Comparison of ENCODE assay signal across 8 cellular contexts in the genomic region with DNA sequence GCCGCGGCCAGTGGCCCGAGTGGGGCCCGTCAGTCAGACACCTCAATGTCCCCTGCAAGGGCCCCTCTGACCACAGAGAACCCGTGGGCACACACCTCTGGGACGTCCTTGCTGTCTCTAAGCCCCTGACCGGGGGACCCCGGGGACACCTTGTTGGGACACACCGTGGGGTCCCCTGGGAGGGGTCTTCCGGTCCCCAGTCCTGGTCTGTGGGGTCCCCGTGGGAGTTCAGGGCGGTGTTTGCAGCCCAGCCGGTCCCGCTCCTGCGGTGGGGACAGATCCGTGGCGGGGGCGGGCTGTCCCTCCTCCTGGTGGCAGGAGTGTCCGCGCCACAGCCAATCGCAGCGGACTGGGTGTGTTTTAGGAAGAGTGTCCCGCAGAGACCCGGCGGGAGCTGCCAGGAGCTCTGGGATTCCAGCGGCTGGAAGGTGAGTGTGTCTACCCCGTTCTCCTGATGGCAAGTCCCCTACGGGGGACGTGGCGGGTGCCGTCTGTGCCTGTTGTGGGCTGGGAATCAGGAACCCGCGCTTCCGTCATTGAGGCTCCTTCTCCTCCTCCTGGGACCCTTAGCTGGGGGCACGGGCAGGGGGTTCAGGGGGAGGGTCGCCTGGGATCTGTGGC. TPM values are rescaled to one million over a fixed set of nuclear protein-coding genes. Genes with fewer than 3 reads are reported as not detected.
A peak's percentile ranks its signal among the peaks of the same experiment; 100 is the strongest.
DNase-seq lines count a peak whose midpoint lies in the region; ATAC-seq, FAIRE-seq and TF ChIP-seq lines count a peak whose summit lies in the region.

No MANE protein-coding gene starts in this region.

- no peaks in the 10 kb centered on the region for H3K27me3 ChIP-seq in SU-DHL-6 (ENCODE audit: low read length)
- H3K27me3 ChIP-seq in HepG2 (ENCODE audit: control insufficient read depth in 1 of 2, insufficient read depth in 2 of 2, low read length in 2 of 2): no peaks in the 10 kb centered on the region; a peak in 1 of 5 replicates

- no peaks in the 10 kb centered on the region for H3K79me2 ChIP-seq in SU-DHL-6 (ENCODE audit: insufficient read depth, low read length)
- peaks cover 35% of the 10 kb centered on the region for H3K79me2 ChIP-seq in HepG2 (ENCODE audit: insufficient read depth, low read length)

- H2AFZ ChIP-seq in SU-DHL-6 (ENCODE audit: low read depth, low read length, severe bottlenecking) (peak overlapping the region; percentile 13), HepG2 (ENCODE audit: low read length) (no peak overlapping the region)

- in situ Hi-C loops in HepG2 (cut with HindIII; ENCODE audit: extremely low pct_ligation_motif_present, low pct_unique_long_range_greater_than_20kb): loop anchor here (5.0 kb wide), 1 partner anchor 41 kb away; a partner anchor contains a TSS

- H3K27ac ChIP-seq in SU-DHL-6 (ENCODE audit: low read depth, low read length) (no peak overlapping the region), HepG2 (ENCODE audit: extremely low read length, insufficient read depth, low read length) (peak overlapping the region; percentile 88)

- 2% methylated on average over 9 of the region's 36 CpGs for WGBS in HepG2 (ENCODE audit: low lambda C conversion rate)

- no peaks in the 10 kb centered on the region for H3F3A ChIP-seq in SU-DHL-6 (ENCODE audit: insufficient read depth)

- no peak for TF ChIP-seq RAD21 in HepG2 (CRISPR knock-in tag; IDR thresholded peaks at IDR 0.05)

- CTCF ChIA-PET in HepG2 (lab: Yijun Ruan, JAX; ENCODE audit: low intra/inter-chr PET ratio, low total read pairs): no interaction called here

- POLR2A ChIA-PET in HepG2 (lab: Yijun Ruan, JAX): no interaction called here

- H3K9me3 ChIP-seq in SU-DHL-6 (ENCODE audit: insufficient read depth, low read length) (no peaks in the 10 kb centered on the region), HepG2 (ENCODE audit: low read length) (no peaks in the 10 kb centered on the region)

- H3K4me3 ChIP-seq in SU-DHL-6 (ENCODE audit: insufficient read depth, low read length, poor library complexity, severe bottlenecking): peak overlapping the region; percentile 44
- peak overlapping the region; percentile 59 for H3K4me3 ChIP-seq in choroid plexus epithelial cell (ENCODE audit: low read depth, low read length)
- H3K4me3 ChIP-seq in HepG2 (replicated peaks in 1 of 3; ENCODE audit: insufficient read depth in 1 of 3, low read depth in 2 of 3, low read length in 3 of 3): peak overlapping the region; percentile 91 to 100 (median 99)

- H3K9ac ChIP-seq in SU-DHL-6 (ENCODE audit: low read length): peak overlapping the region; percentile 48
- peak overlapping the region; percentile 94 for H3K9ac ChIP-seq in HepG2 (ENCODE audit: insufficient read depth, low read depth, low read length)

- peak in 1 of 2 experiments; percentile 97; a peak in 2 of 4 replicates for TF ChIP-seq POLR2A in HepG2 (IDR thresholded peaks at IDR 0.05; ENCODE audit: insufficient read depth in 1 of 2, low read depth in 2 of 2, low read length in 2 of 2)

- peak; percentile 27 for DNase-seq in choroid plexus epithelial cell (ENCODE audit: low read depth)
- peak; percentile 73 for DNase-seq in HepG2 (ENCODE audit: low spot score)
- peak; percentile 21 for DNase-seq in stimulated activated CD8-positive, alpha-beta memory T cell treated with anti-CD3 and anti-CD28 coated beads, Interleukin-4, amount 100 ng/mL, for 24 hours (ENCODE audit: low read depth)
- DNase-seq in DMS79 (lab: John Stamatoyannopoulos, UW): no peak
- no peak for DNase-seq in NCI-H128 (lab: John Stamatoyannopoulos, UW; ENCODE audit: unreplicated experiment)

- TF ChIP-seq CTCF in SU-DHL-6 (IDR thresholded peaks at IDR 0.05; ENCODE audit: insufficient read depth, low read length, poor library complexity, severe bottlenecking): no peak
- TF ChIP-seq CTCF in choroid plexus epithelial cell (conservative IDR thresholded peaks at IDR 0.05; ENCODE audit: low read depth, low read length): peak; percentile 19
- TF ChIP-seq CTCF in HepG2 (CRISPR knock-in tag; IDR thresholded peaks at IDR 0.05): peak; percentile 15; the same call in 1 of the 2 replicates

- H3K36me3 ChIP-seq in SU-DHL-6 (ENCODE audit: low read length) (no peaks in the 10 kb centered on the region), HepG2 (replicated peaks in 1 of 2; ENCODE audit: control insufficient read depth in 1 of 2, insufficient read depth in 2 of 2, low read length in 2 of 2) (no peaks in the 10 kb centered on the region; a peak in 1 of 5 replicates)

- ATAC-seq in GM18498 (IDR thresholded peaks at IDR 0.05; ENCODE audit: unreplicated experiment): peak; percentile 78
- ATAC-seq in HG02885 (IDR thresholded peaks at IDR 0.05; ENCODE audit: poor library complexity, unreplicated experiment): peak; percentile 78
- peak; percentile 86 for ATAC-seq in HepG2

- H3K4me1 ChIP-seq in HepG2 (ENCODE audit: insufficient read depth, low read length): peaks cover 24% of the 10 kb centered on the region

- intact Hi-C loops in HepG2 (cut with micrococcal nuclease; ENCODE audit: unreplicated experiment): loop anchor here (5.0 kb wide), 1 partner anchor 41 kb away; a partner anchor contains a TSS

- H3K4me2 ChIP-seq in SU-DHL-6 (ENCODE audit: low read depth, low read length, poor library complexity, severe bottlenecking) (peak overlapping the region; percentile 51), HepG2 (ENCODE audit: low read depth, low read length) (peak overlapping the region; percentile 88)

- no peaks in the 10 kb centered on the region for H4K20me1 ChIP-seq in SU-DHL-6 (ENCODE audit: low read depth, low read length)
- 0 out of 2 replicates have a peak, but pooled peaks cover 2% of the 10 kb centered on the region for H4K20me1 ChIP-seq in HepG2 (ENCODE audit: insufficient read depth, low read length)

- FAIRE-seq in HepG2 (lab: Jason Lieb, UNC): peak; percentile 4

- TF ChIP-seq EP300 in HepG2 (IDR thresholded peaks at IDR 0.05; ENCODE audit: low read depth in 2 of 2, low read length in 2 of 2) (0 out of 4 replicates have a peak, but pooled peaks of 1 of the 2 experiments have one; percentile 16), HepG2 (CRISPR knock-in tag; IDR thresholded peaks at IDR 0.05; ENCODE audit: borderline replicate concordance) (no peak)

- no TSS peak for BruUV-seq in HepG2 (replicated peaks; lab: Mats Ljungman, UMichigan)

- no peaks in the 10 kb centered on the region for H3K9me2 ChIP-seq in SU-DHL-6 (replicated peaks; ENCODE audit: insufficient read depth, low read length)

TF ChIP-seq in HepG2, 621 proteins besides CTCF, POLR2A, EP300 and RAD21 (continues in another document):
- peak; percentile 78 for TF ChIP-seq NFYC (CRISPR knock-in tag; IDR thresholded peaks at IDR 0.05)

RNA-seq across cellular contexts. Expression of a gene that starts 5.1 kb away (rescaled TPM):
- 87.7 and 111 TPM in 2 replicates for total RNA-seq in HepG2 (2016; rRNA removed; fragmentation: Illumina TruSeq; extraction: Trizol)
- total RNA-seq in HepG2 (2016; cell fraction: cytosol; rRNA removed; fragmentation: Illumina TruSeq; extraction: Trizol; ENCODE audit: low read depth): 14.7 and 15.6 TPM in 2 replicates
- total RNA-seq in HepG2 (2016; cell fraction: insoluble cytoplasmic fraction; rRNA removed; fragmentation: Illumina TruSeq; extraction: Trizol): 93.5 and 100 TPM in 2 replicates
- total RNA-seq in HepG2 (2016; cell fraction: membrane; rRNA removed; fragmentation: Illumina TruSeq; extraction: Trizol): 44.6 and 46.3 TPM in 2 replicates
- total RNA-seq in HepG2 (2016; cell fraction: nucleus; rRNA removed; fragmentation: Illumina TruSeq; extraction: Trizol): 61.7 and 72.3 TPM in 2 replicates
- 153 and 202 TPM in 2 replicates for polyA plus RNA-seq in HepG2 (2011; rRNA removed)
- 97.5 and 98.8 TPM in 2 replicates for polyA plus RNA-seq in HepG2 (2011; cell fraction: cytosol; rRNA removed)
- polyA plus RNA-seq in HepG2 (2011; cell fraction: nucleus; rRNA removed): 373 and 416 TPM in 2 replicates
- polyA plus RNA-seq in HepG2 (2012): 118 and 196 TPM in 2 replicates
- polyA plus RNA-seq in HepG2 (2016; cell fraction: cytosol; fragmentation: Illumina TruSeq; extraction: Trizol; ENCODE audit: low read depth): 10.9 TPM in 2 replicates
- 71.2 and 91.8 TPM in 2 replicates for polyA plus RNA-seq in HepG2 (2016; cell fraction: insoluble cytoplasmic fraction; fragmentation: Illumina TruSeq; extraction: Trizol; ENCODE audit: low read depth)
- 29.2 and 29.4 TPM in 2 replicates for polyA plus RNA-seq in HepG2 (2016; cell fraction: membrane; fragmentation: Illumina TruSeq; extraction: Trizol; ENCODE audit: low read depth)
- polyA plus RNA-seq in HepG2 (2016; cell fraction: nucleus; fragmentation: Illumina TruSeq; extraction: Trizol; ENCODE audit: insufficient read depth, low read depth): 178 and 219 TPM in 2 replicates
- 70.5 and 467 TPM in 2 replicates for polyA minus RNA-seq in HepG2 (2011; rRNA and poly(A)+ RNA removed; ENCODE audit: low replicate concordance)
- polyA minus RNA-seq in HepG2 (2011; cell fraction: cytosol; rRNA and poly(A)+ RNA removed): 116 and 195 TPM in 2 replicates
- 115 and 118 TPM in 2 replicates for polyA minus RNA-seq in HepG2 (2011; cell fraction: nucleus; rRNA and poly(A)+ RNA removed)

RNA-seq across cellular contexts. Expression of a gene that starts 42.5 kb away (rescaled TPM):
- total RNA-seq in HepG2 (2016; rRNA removed; fragmentation: Illumina TruSeq; extraction: Trizol): 35.6 and 39.6 TPM in 2 replicates
- 33.9 and 34.6 TPM in 2 replicates for total RNA-seq in HepG2 (2016; cell fraction: cytosol; rRNA removed; fragmentation: Illumina TruSeq; extraction: Trizol; ENCODE audit: low read depth)
- total RNA-seq in HepG2 (2016; cell fraction: insoluble cytoplasmic fraction; rRNA removed; fragmentation: Illumina TruSeq; extraction: Trizol): 32.3 and 41.0 TPM in 2 replicates
- total RNA-seq in HepG2 (2016; cell fraction: membrane; rRNA removed; fragmentation: Illumina TruSeq; extraction: Trizol): 50.6 and 52.4 TPM in 2 replicates
- total RNA-seq in HepG2 (2016; cell fraction: nucleus; rRNA removed; fragmentation: Illumina TruSeq; extraction: Trizol): 17.0 and 20.4 TPM in 2 replicates
- polyA plus RNA-seq in HepG2 (2011; rRNA removed): 20.2 and 22.1 TPM in 2 replicates
- polyA plus RNA-seq in HepG2 (2011; cell fraction: cytosol; rRNA removed): 18.4 and 31.3 TPM in 2 replicates
- 29.4 and 36.8 TPM in 2 replicates for polyA plus RNA-seq in HepG2 (2011; cell fraction: nucleus; rRNA removed)
- 16.6 and 18.3 TPM in 2 replicates for polyA plus RNA-seq in HepG2 (2012)
- polyA plus RNA-seq in HepG2 (2016; cell fraction: cytosol; fragmentation: Illumina TruSeq; extraction: Trizol; ENCODE audit: low read depth): 46.6 and 50.3 TPM in 2 replicates
- polyA plus RNA-seq in HepG2 (2016; cell fraction: insoluble cytoplasmic fraction; fragmentation: Illumina TruSeq; extraction: Trizol; ENCODE audit: low read depth): 38.1 and 42.7 TPM in 2 replicates
- polyA plus RNA-seq in HepG2 (2016; cell fraction: membrane; fragmentation: Illumina TruSeq; extraction: Trizol; ENCODE audit: low read depth): 50.6 and 54.4 TPM in 2 replicates
- 41.5 and 48.9 TPM in 2 replicates for polyA plus RNA-seq in HepG2 (2016; cell fraction: nucleus; fragmentation: Illumina TruSeq; extraction: Trizol; ENCODE audit: insufficient read depth, low read depth)
- 14.7 and 27.7 TPM in 2 replicates for polyA minus RNA-seq in HepG2 (2011; rRNA and poly(A)+ RNA removed; ENCODE audit: low replicate concordance)
- polyA minus RNA-seq in HepG2 (2011; cell fraction: cytosol; rRNA and poly(A)+ RNA removed): 10.6 and 14.2 TPM in 2 replicates
- polyA minus RNA-seq in HepG2 (2011; cell fraction: nucleus; rRNA and poly(A)+ RNA removed): 4.7 and 7.2 TPM in 2 replicates

Comparison
In these comparisons a context has a peak if more than half of its experiments do, and no peak if none do; other contexts are left out.
1. H3K4me3 ChIP-seq: peak in every context shown above with its lines; median percentile 99 in HepG2; 59 in choroid plexus epithelial cell; 44 in SU-DHL-6.
2. DNase-seq: peak in choroid plexus epithelial cell (single experiment), HepG2 (single experiment) and stimulated activated CD8-positive, alpha-beta memory T cell treated with anti-CD3 and anti-CD28 coated beads, Interleukin-4, amount 100 ng/mL, for 24 hours (single experiment); none in DMS79 (single experiment) and NCI-H128 (single experiment).
3. Peak in every context shown above with its lines, with median percentiles within 50 percentile points of each other: ATAC-seq.